21 cellular contexts compared by ENCODE assay signal in genomic region chr4:155423671-155424070, GRCh38.
"Had no signal": no experiment of that assay in that cellular context is flagged by ENCODE, and none has a peak within 500 bp of the region (broad histone marks: within the 10 kb centered on the region; RNA-seq: fewer than 3 reads in every experiment).

No MANE protein-coding gene starts in this region.

- H3K27ac ChIP-seq: coronary artery, dorsolateral prefrontal cortex, esophagus muscularis mucosa, foreskin keratinocyte, gastroesophageal sphincter, heart left ventricle, left lung, lower lobe of right lung had no signal

- H3K4me1 ChIP-seq: left lung, lower lobe of right lung had no signal

- FAIRE-seq: colon, endothelial cell of umbilical vein, frontal cortex, islet of Langerhans, keratinocyte had no signal

- H3K9me3 ChIP-seq: esophagus muscularis mucosa, gastroesophageal sphincter had no signal

- ATAC-seq: foreskin keratinocyte, gastroesophageal sphincter, left cardiac atrium, left lung, lower lobe of right lung, mucosa of descending colon had no signal

- H3K4me3 ChIP-seq: coronary artery, dorsolateral prefrontal cortex, esophagus muscularis mucosa, gastroesophageal sphincter, heart left ventricle, left lung, lower lobe of right lung, mucosa of descending colon had no signal

- H3K27me3 ChIP-seq: dorsolateral prefrontal cortex, esophagus muscularis mucosa, foreskin keratinocyte, gastroesophageal sphincter, heart left ventricle, left lung had no signal

- H3K36me3 ChIP-seq: esophagus muscularis mucosa, gastroesophageal sphincter, heart left ventricle, left lung, lower lobe of right lung had no signal

- DNase-seq: dermis blood vessel endothelial cell; dorsolateral prefrontal cortex; effector CD4-positive, alpha-beta T cell; effector memory CD4-positive, alpha-beta T cell; foreskin keratinocyte; heart left ventricle; hippocampal formation; left cardiac atrium; left lung; lower lobe of right lung; mesenchymal stem cell; mucosa of descending colon; naive B cell had no signal
